In the genomic region with DNA sequence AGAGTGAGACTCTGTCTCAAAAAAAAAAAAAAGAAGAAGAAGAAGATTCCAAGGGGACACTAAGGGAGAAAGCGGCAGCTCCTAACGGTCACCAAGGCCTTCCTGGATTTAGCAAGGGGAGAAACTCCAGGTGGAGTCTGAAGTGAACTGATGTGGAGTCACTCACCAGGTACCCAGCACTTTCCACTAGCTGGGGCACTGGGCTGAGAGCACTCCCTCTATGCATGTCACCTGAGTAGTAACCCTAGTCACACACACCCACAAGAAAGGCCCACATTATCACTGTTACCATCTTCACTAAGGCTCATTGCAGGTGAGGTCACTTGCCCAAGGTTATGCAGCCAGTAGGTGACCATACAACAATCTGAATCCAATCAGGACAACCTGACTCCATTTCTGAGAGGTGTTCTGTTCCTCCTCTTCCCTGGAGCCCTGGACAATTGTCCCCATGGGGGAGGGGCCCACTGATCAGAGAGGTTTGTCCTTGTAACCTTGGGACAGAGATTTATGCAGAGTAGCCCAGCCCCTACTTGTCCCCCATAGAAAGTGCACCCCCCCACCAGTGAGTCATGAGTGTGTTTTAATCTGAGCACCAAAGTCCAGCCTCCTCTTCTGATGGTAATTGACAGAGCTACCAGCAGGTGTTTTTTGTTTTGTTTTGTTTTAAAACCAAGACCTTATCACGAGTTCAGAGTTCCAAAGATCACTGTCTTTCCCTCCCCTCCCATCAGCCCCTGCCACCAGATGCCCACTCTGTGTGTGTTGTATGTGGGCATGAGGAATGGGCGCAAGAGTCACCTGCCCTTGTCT, we compare ENCODE assay signal across 13 cellular contexts. TPM values are rescaled to one million over a fixed set of nuclear protein-coding genes. Genes with fewer than 3 reads are reported as not detected.
A peak's percentile ranks its signal among the peaks of the same experiment; 100 is the strongest.
DNase-seq lines count a peak whose midpoint lies in the region; ATAC-seq and TF ChIP-seq lines count a peak whose summit lies in the region.
"Had no signal": no experiment of that assay in that cellular context is flagged by ENCODE, and none has a peak within 500 bp of the region (broad histone marks: within the 10 kb centered on the region; RNA-seq: fewer than 3 reads in every experiment).

No MANE protein-coding gene starts in this region.

- H3K4me1 ChIP-seq in Peyer's patch: peaks cover 0 to 15% (median 8%) of the 10 kb centered on the region in 4 donors

- H3K9me3 ChIP-seq in Peyer's patch: no peaks in the 10 kb centered on the region
- H3K9me3 ChIP-seq: SJSA1 had no signal

- no peaks in the 10 kb centered on the region for H3K36me3 ChIP-seq in Peyer's patch
- H3K36me3 ChIP-seq: SJSA1 had no signal

- DNase-seq in T-helper 1 cell (no peak), Peyer's patch (peak in 2 of 3 donors; percentile 70 to 73), DMS79 treated with DMSO at 0.1 percent for 48 hours (lab: John Stamatoyannopoulos, UW) (no peak), GM10266 (ENCODE audit: extremely low spot score) (no peak)
- DNase-seq in effector memory CD8-positive, alpha-beta T cell: no peak
- DNase-seq in stimulated activated naive B cell treated with anti-CD40 and anti-IgM and Interleukin-4, amounts not matched to agents 10 μg/mL and 1 μg/mL and 100 μg/mL, for 72 hours: no peak
- DNase-seq: ACHN, NCI-H226 had no signal

- H3K4me1 Mint-ChIP-seq in T-helper 1 cell treated with Interleukin-12 subunit alpha and Interleukin-12 subunit beta and Interleukin-4 antibody, amounts not matched to agents 30 μg/mL and 1 μg/mL, for 36 hours (ENCODE audit: low read depth): peaks cover 55% of the 10 kb centered on the region
- peaks cover 54 to 56% of the 10 kb centered on the region in 2 donors for H3K4me1 Mint-ChIP-seq in effector memory CD8-positive, alpha-beta T cell (ENCODE audit: low read depth in 2 of 2)
- H3K4me1 Mint-ChIP-seq in stimulated activated naive B cell treated with anti-CD40 and anti-IgM and Interleukin-4, amounts not matched to agents 10 μg/mL and 1 μg/mL and 100 μg/mL, for 72 hours: peaks cover 47 to 70% of the 10 kb centered on the region in 2 donors

- TF ChIP-seq CTCF in Peyer's patch (IDR thresholded peaks at IDR 0.05) (peak in 3 of 6 experiments; percentile 39 to 45 (median 44)), GM10266 (IDR thresholded peaks at IDR 0.05; ENCODE audit: control insufficient read depth, insufficient read depth, low read depth, missing control alignments) (no peak)

- H3K27ac Mint-ChIP-seq in T-helper 1 cell treated with Interleukin-12 subunit alpha and Interleukin-12 subunit beta and Interleukin-4 antibody, amounts not matched to agents 30 μg/mL and 1 μg/mL, for 36 hours: peak overlapping the region; percentile 97
- H3K27ac Mint-ChIP-seq in effector memory CD8-positive, alpha-beta T cell: peak overlapping the region; percentile 87 to 92
- peak overlapping the region; percentile 98 for H3K27ac Mint-ChIP-seq in stimulated activated naive B cell treated with anti-CD40 and anti-IgM and Interleukin-4, amounts not matched to agents 10 μg/mL and 1 μg/mL and 100 μg/mL, for 72 hours

- H3K27me3 Mint-ChIP-seq in T-helper 1 cell treated with Interleukin-12 subunit alpha and Interleukin-12 subunit beta and Interleukin-4 antibody, amounts not matched to agents 30 μg/mL and 1 μg/mL, for 36 hours (ENCODE audit: low read depth): no peaks in the 10 kb centered on the region
- no peaks in the 10 kb centered on the region for H3K27me3 Mint-ChIP-seq in effector memory CD8-positive, alpha-beta T cell
- no peaks in the 10 kb centered on the region for H3K27me3 Mint-ChIP-seq in stimulated activated naive B cell treated with anti-CD40 and anti-IgM and Interleukin-4, amounts not matched to agents 10 μg/mL and 1 μg/mL and 100 μg/mL, for 72 hours

- no peak for TF ChIP-seq POLR2A in Peyer's patch (IDR thresholded peaks at IDR 0.05)

- ATAC-seq in effector memory CD8-positive, alpha-beta T cell (replicated peaks): no peak
- no peak for ATAC-seq in stimulated activated naive B cell treated with anti-CD40 and anti-IgM and Interleukin-4, amounts not matched to agents 10 μg/mL and 1 μg/mL and 100 μg/mL, for 72 hours (replicated peaks)
- no peak for ATAC-seq in GM19324 (IDR thresholded peaks at IDR 0.05; ENCODE audit: low FRiP score, unreplicated experiment)

- no peaks in the 10 kb centered on the region for H3K9me3 Mint-ChIP-seq in T-helper 1 cell treated with Interleukin-12 subunit alpha and Interleukin-12 subunit beta and Interleukin-4 antibody, amounts not matched to agents 30 μg/mL and 1 μg/mL, for 36 hours
- H3K9me3 Mint-ChIP-seq in effector memory CD8-positive, alpha-beta T cell: no peaks in the 10 kb centered on the region
- H3K9me3 Mint-ChIP-seq in stimulated activated naive B cell treated with anti-CD40 and anti-IgM and Interleukin-4, amounts not matched to agents 10 μg/mL and 1 μg/mL and 100 μg/mL, for 72 hours: peaks cover 0 to under 1% of the 10 kb centered on the region in 2 donors

- no peaks in the 10 kb centered on the region for H3K27me3 ChIP-seq in Peyer's patch
- H3K27me3 ChIP-seq: SJSA1 had no signal

- H3K27ac ChIP-seq in Peyer's patch: peak overlapping the region; percentile 68 to 87 (median 80)
- H3K27ac ChIP-seq: SJSA1 had no signal

- H3K36me3 Mint-ChIP-seq in T-helper 1 cell treated with Interleukin-12 subunit alpha and Interleukin-12 subunit beta and Interleukin-4 antibody, amounts not matched to agents 30 μg/mL and 1 μg/mL, for 36 hours (ENCODE audit: low read depth): peaks cover 2% of the 10 kb centered on the region
- H3K36me3 Mint-ChIP-seq in effector memory CD8-positive, alpha-beta T cell (ENCODE audit: insufficient read depth): peaks cover 22% of the 10 kb centered on the region
- no peaks in the 10 kb centered on the region for H3K36me3 Mint-ChIP-seq in stimulated activated naive B cell treated with anti-CD40 and anti-IgM and Interleukin-4, amounts not matched to agents 10 μg/mL and 1 μg/mL and 100 μg/mL, for 72 hours

- no peak overlapping the region for H3K4me3 Mint-ChIP-seq in T-helper 1 cell treated with Interleukin-12 subunit alpha and Interleukin-12 subunit beta and Interleukin-4 antibody, amounts not matched to agents 30 μg/mL and 1 μg/mL, for 36 hours
- peak overlapping the region; percentile 68 to 69 for H3K4me3 Mint-ChIP-seq in effector memory CD8-positive, alpha-beta T cell
- peak overlapping the region in 1 of 2 donors; percentile 3 for H3K4me3 Mint-ChIP-seq in stimulated activated naive B cell treated with anti-CD40 and anti-IgM and Interleukin-4, amounts not matched to agents 10 μg/mL and 1 μg/mL and 100 μg/mL, for 72 hours

- H3K4me3 ChIP-seq in Peyer's patch: no peak overlapping the region
- H3K4me3 ChIP-seq: SJSA1, smooth muscle cell had no signal

RNA-seq across cellular contexts. Expression of a gene that starts 5.9 kb away (rescaled TPM):
- total RNA-seq in Peyer's patch: 10 to 100 TPM in 1 of 4 donors, 1 to 10 TPM in 3; 2.2 to 45.4 (median 7.7) TPM
- total RNA-seq: G401, SJSA1, smooth muscle cell had no signal

RNA-seq across cellular contexts. Expression of a gene that starts 35.1 kb away (rescaled TPM):
- 100 to 1,000 TPM in 3 of 4 donors, 1 to 10 TPM in 1; 5.8 to 875 (median 803) TPM for total RNA-seq in Peyer's patch
- total RNA-seq: G401 had no signal

Comparison
In these comparisons a context has a peak if more than half of its experiments do, and no peak if none do; other contexts are left out.
1. DNase-seq: peak in Peyer's patch (2 of 3); none in T-helper 1 cell (0 of 5), effector memory CD8-positive, alpha-beta T cell (0 of 3), stimulated activated naive B cell treated with anti-CD40 and anti-IgM and Interleukin-4, amounts not matched to agents 10 μg/mL and 1 μg/mL and 100 μg/mL, for 72 hours (single experiment), DMS79 treated with DMSO at 0.1 percent for 48 hours (single experiment) and GM10266 (single experiment).
2. Peak in every context shown above with its lines, with median percentiles within 50 percentile points of each other: H3K27ac Mint-ChIP-seq.